In genomic region chr21:45361033-45361997, GRCh38 we compare ENCODE assay signal across 25 cellular contexts. TPM values are rescaled to one million over a fixed set of nuclear protein-coding genes. Genes with fewer than 3 reads are reported as not detected.
DNase-seq lines count a peak whose midpoint lies in the region; ATAC-seq and TF ChIP-seq lines count a peak whose summit lies in the region.
"Had no signal": no experiment of that assay in that cellular context is flagged by ENCODE, and none has a peak within 500 bp of the region (broad histone marks: within the 10 kb centered on the region; RNA-seq: fewer than 3 reads in every experiment).

No MANE protein-coding gene starts in this region.

- no peaks in the 10 kb centered on the region for H3K9me3 ChIP-seq in HUES6 (ENCODE audit: control insufficient read depth, insufficient read depth, low read depth, low read length)
- H3K9me3 ChIP-seq: HAP-1, heart left ventricle had no signal

- H3K4me3 Mint-ChIP-seq in glutamatergic neuron (ENCODE audit: unreplicated experiment) = peak overlapping the region; percentile 5
- no peak overlapping the region for H3K4me3 Mint-ChIP-seq in osteocyte (ENCODE audit: unreplicated experiment)
- H3K4me3 Mint-ChIP-seq: activated naive CD8-positive, alpha-beta T cell treated with anti-CD3 and anti-CD28 coated beads, Interleukin-2, amount 50 U/mL, for 24 hours; immature natural killer cell; naive B cell; type B pancreatic cell had no signal

- H3K4me1 Mint-ChIP-seq in glutamatergic neuron (ENCODE audit: low read depth, unreplicated experiment) (peaks cover 20% of the 10 kb centered on the region), osteocyte (ENCODE audit: unreplicated experiment) (peaks cover 63% of the 10 kb centered on the region)

- H3K9me3 Mint-ChIP-seq in glutamatergic neuron (ENCODE audit: unreplicated experiment) (peaks cover 3% of the 10 kb centered on the region), osteocyte (ENCODE audit: unreplicated experiment) (no peaks in the 10 kb centered on the region)
- H3K9me3 Mint-ChIP-seq: activated naive CD8-positive, alpha-beta T cell treated with anti-CD3 and anti-CD28 coated beads, Interleukin-2, amount 50 U/mL, for 24 hours; immature natural killer cell; naive B cell; type B pancreatic cell had no signal

- H3K36me3 Mint-ChIP-seq in glutamatergic neuron (ENCODE audit: unreplicated experiment) (no peaks in the 10 kb centered on the region), osteocyte (ENCODE audit: unreplicated experiment) (no peaks in the 10 kb centered on the region)
- H3K36me3 Mint-ChIP-seq: immature natural killer cell, naive B cell, type B pancreatic cell had no signal

- TF ChIP-seq CTCF in glutamatergic neuron (IDR thresholded peaks at IDR 0.05; ENCODE audit: partially characterized antibody, unreplicated experiment) (no peak), osteocyte (IDR thresholded peaks at IDR 0.05) (no peak), GM10248 (IDR thresholded peaks at IDR 0.05; ENCODE audit: control extremely low read depth, extremely low read depth, low read depth, missing control alignments) (no peak)

- H3K4me1 ChIP-seq in HUES6 (ENCODE audit: control insufficient read depth, insufficient read depth, low read length) = peaks cover 55% of the 10 kb centered on the region

- H3K27me3 ChIP-seq in HUES6 (ENCODE audit: control insufficient read depth, insufficient read depth, low read length) = no peaks in the 10 kb centered on the region
- H3K27me3 ChIP-seq: brain microvascular endothelial cell, heart left ventricle had no signal

- H3K9ac ChIP-seq in HUES6 (ENCODE audit: low read length) = peak overlapping the region; percentile 46

- DNase-seq in EH (ENCODE audit: low read depth) (peak; percentile 62), glutamatergic neuron (peak; percentile 56), osteocyte (ENCODE audit: extremely low spot score, unreplicated experiment) (no peak), GM10248 (ENCODE audit: extremely low spot score) (no peak), NCI-H748 (lab: John Stamatoyannopoulos, UW; ENCODE audit: unreplicated experiment) (no peak), NCI-H345 treated with DMSO at 0.1 percent for 48 hours (lab: John Stamatoyannopoulos, UW; ENCODE audit: unreplicated experiment) (no peak)
- DNase-seq: activated CD4-positive, alpha-beta T cell treated with anti-CD3 and anti-CD28 coated beads, Interleukin-2, amount 50 U/mL, for 1 hour; activated CD8-positive, alpha-beta memory T cell treated with anti-CD3 and anti-CD28 coated beads, Interleukin-2, amount 50 U/mL, for 4 hours; activated effector memory CD4-positive, alpha-beta T cell treated with Interleukin-2 at 50 U/mL for 16 hours; activated naive CD8-positive, alpha-beta T cell treated with anti-CD3 and anti-CD28 coated beads, Interleukin-2, amount 50 U/mL, for 24 hours; brain microvascular endothelial cell; immature natural killer cell; naive B cell; NCI-H1436 treated with DMSO at 0.1 percent for 48 hours; NCI-H2171 treated with DMSO at 0.1 percent for 48 hours; NCI-H748 treated with DMSO at 0.1 percent for 48 hours; small intestine; stimulated activated CD4-positive, alpha-beta T cell treated with anti-CD3 and anti-CD28 coated beads, Interleukin-2, amount 100 ng/mL, for 48 hours; stimulated activated naive CD4-positive, alpha-beta T cell treated with Interleukin-2 at 50 U/mL for 16 hours; T-helper 1 cell had no signal

- H3K27ac Mint-ChIP-seq in glutamatergic neuron (ENCODE audit: unreplicated experiment) (peak overlapping the region; percentile 62), osteocyte (ENCODE audit: unreplicated experiment) (peak overlapping the region; percentile 66)
- H3K27ac Mint-ChIP-seq: activated naive CD8-positive, alpha-beta T cell treated with anti-CD3 and anti-CD28 coated beads, Interleukin-2, amount 50 U/mL, for 24 hours; immature natural killer cell; type B pancreatic cell had no signal

- H3K27me3 Mint-ChIP-seq in glutamatergic neuron (ENCODE audit: unreplicated experiment) (peaks cover 4% of the 10 kb centered on the region), osteocyte (ENCODE audit: unreplicated experiment) (no peaks in the 10 kb centered on the region)
- H3K27me3 Mint-ChIP-seq: type B pancreatic cell had no signal

- CTCF ChIA-PET in GM10248 (lab: Yijun Ruan, JAX) = interaction anchor here (1.3 kb wide), 1 partner anchor 223 kb away, joined by 3 read pairs; no protein-coding TSS in a partner anchor

- H3K27ac ChIP-seq in HUES6 (ENCODE audit: low read depth, low read length) = peak overlapping the region; percentile 58; the same call in 1 of the 2 replicates
- H3K27ac ChIP-seq: brain microvascular endothelial cell had no signal

- POLR2A ChIA-PET in GM10248 (lab: Yijun Ruan, JAX) = no interaction called here

- H3K36me3 ChIP-seq in HUES6 (ENCODE audit: control insufficient read depth, insufficient read depth, low read length) = no peaks in the 10 kb centered on the region
- H3K36me3 ChIP-seq: brain microvascular endothelial cell, HAP-1, heart left ventricle had no signal

- no peak overlapping the region for H3K4me3 ChIP-seq in HUES6 (ENCODE audit: low read depth, low read length)
- H3K4me3 ChIP-seq: HAP-1, heart left ventricle had no signal

- no peak for ATAC-seq in HG03457 (IDR thresholded peaks at IDR 0.05; ENCODE audit: unreplicated experiment)
- ATAC-seq: activated naive CD8-positive, alpha-beta T cell treated with anti-CD3 and anti-CD28 coated beads, Interleukin-2, amount 50 U/mL, for 24 hours; heart left ventricle had no signal

RNA-seq across cellular contexts. Expression of gene COL18A1, which starts 43.6 kb away (rescaled TPM):
- total RNA-seq in glutamatergic neuron (ENCODE audit: unreplicated experiment) (9.5 TPM), osteocyte (515 and 555 TPM in 2 replicates)

Comparison
In these comparisons a context has a peak if more than half of its experiments do, and no peak if none do; other contexts are left out.
1. DNase-seq: peak in EH (single experiment) and glutamatergic neuron (single experiment); none in osteocyte (single experiment), GM10248 (single experiment), NCI-H748 (single experiment) and NCI-H345 treated with DMSO at 0.1 percent for 48 hours (single experiment).
2. RNA of gene COL18A1, which starts 43.6 kb away (total RNA-seq): 515 to 555 TPM in osteocyte; 9.5 TPM in glutamatergic neuron (single experiment); every median in the first group is over 10 times any median in the second.